8 cellular contexts compared by ENCODE assay signal in the genomic region with DNA sequence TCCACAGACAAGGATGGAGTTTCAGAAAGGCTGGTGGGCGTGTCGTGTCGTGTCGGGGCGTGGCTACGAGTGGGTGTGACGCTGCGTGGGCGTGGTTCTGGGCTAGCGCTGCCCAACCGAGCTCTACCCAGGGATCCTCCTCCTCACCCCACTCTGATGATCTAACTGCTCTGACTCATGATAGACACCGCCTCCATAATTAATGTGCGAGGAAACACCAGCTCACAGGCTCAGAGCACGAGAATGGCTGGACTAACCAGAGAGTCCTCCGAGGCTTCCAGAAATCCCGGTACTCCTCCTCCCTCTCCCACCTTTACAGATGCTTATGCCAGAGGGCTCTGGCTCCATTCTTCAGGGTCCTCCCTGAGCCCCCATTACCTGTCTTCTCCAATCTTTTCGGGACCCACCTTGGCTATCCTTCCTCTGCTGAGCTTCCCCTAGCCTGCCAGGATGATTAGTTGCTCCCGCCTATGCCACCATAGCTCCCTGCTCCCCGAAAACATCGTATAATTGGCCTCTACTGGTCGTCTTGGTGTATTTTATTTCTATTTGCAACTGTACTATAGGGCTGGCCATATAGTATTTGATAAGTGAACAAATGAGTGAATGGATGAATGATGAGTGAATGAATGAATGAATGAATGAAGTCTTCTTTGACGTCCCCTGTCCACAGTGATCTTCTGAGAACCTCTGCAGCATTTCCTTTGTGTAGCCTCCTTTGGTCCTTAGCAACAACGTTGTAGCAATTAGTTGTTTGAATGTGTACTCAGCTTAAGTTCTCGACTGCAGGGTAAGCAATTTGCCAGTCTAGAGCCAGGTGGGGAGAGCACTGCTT. TPM values are rescaled to one million over a fixed set of nuclear protein-coding genes. Genes with fewer than 3 reads are reported as not detected.
DNase-seq lines count a peak whose midpoint lies in the region; ATAC-seq and TF ChIP-seq lines count a peak whose summit lies in the region.

No MANE protein-coding gene starts in this region.

- H3K4me1 ChIP-seq in OCI-LY1 (ENCODE audit: insufficient read depth, low read length, severe bottlenecking): no peaks in the 10 kb centered on the region
- H3K4me1 ChIP-seq in esophagus squamous epithelium: peaks cover 0 to 10% (median 5%) of the 10 kb centered on the region in 3 donors

- H3K27ac ChIP-seq in OCI-LY1 (ENCODE audit: low read depth, low read length, poor library complexity, severe bottlenecking) (no peak overlapping the region), esophagus squamous epithelium (peak overlapping the region in 3 of 4 donors; percentile 17 to 57 (median 57))

- no peaks in the 10 kb centered on the region for H4K20me1 ChIP-seq in OCI-LY1 (ENCODE audit: insufficient read depth, low read length)

- H3K27me3 ChIP-seq in OCI-LY1 (ENCODE audit: insufficient read depth, low read length): 0 out of 2 replicates have a peak, but pooled peaks cover 3% of the 10 kb centered on the region
- H3K27me3 ChIP-seq in esophagus squamous epithelium: no peaks in the 10 kb centered on the region

- H3K4me3 Mint-ChIP-seq in stimulated activated effector memory CD8-positive, alpha-beta T cell treated with anti-CD3 and anti-CD28 coated beads, Interleukin-12 subunit alpha, Interleukin-12 subunit beta, amount 100 ng/mL, for 72 hours: peak overlapping the region; percentile 60

- H2AFZ ChIP-seq in OCI-LY1 (ENCODE audit: low read length): no peak overlapping the region

- no peaks in the 10 kb centered on the region for H3K79me2 ChIP-seq in OCI-LY1 (ENCODE audit: insufficient read depth, low read length)

- H3K9me3 Mint-ChIP-seq in stimulated activated effector memory CD8-positive, alpha-beta T cell treated with anti-CD3 and anti-CD28 coated beads, Interleukin-12 subunit alpha, Interleukin-12 subunit beta, amount 100 ng/mL, for 72 hours: no peaks in the 10 kb centered on the region

- peak overlapping the region; percentile 29 for H3K4me3 ChIP-seq in OCI-LY1 (ENCODE audit: low read depth, low read length, poor library complexity, severe bottlenecking)
- H3K4me3 ChIP-seq in esophagus squamous epithelium: no peak overlapping the region

- no peaks in the 10 kb centered on the region for H3F3A ChIP-seq in OCI-LY1 (ENCODE audit: insufficient read depth, low read length)

- H3K9me3 ChIP-seq in OCI-LY1 (ENCODE audit: low read length) (no peaks in the 10 kb centered on the region), esophagus squamous epithelium (no peaks in the 10 kb centered on the region)

- ATAC-seq in stimulated activated effector memory CD8-positive, alpha-beta T cell treated with anti-CD3 and anti-CD28 coated beads, Interleukin-12 subunit alpha, Interleukin-12 subunit beta, amount 100 ng/mL, for 72 hours: peak; percentile 97
- no peak for ATAC-seq in HG02623 (IDR thresholded peaks at IDR 0.05; ENCODE audit: unreplicated experiment)

- H3K4me2 ChIP-seq in OCI-LY1 (ENCODE audit: low read length): peak overlapping the region; percentile 42; the same call in 1 of the 2 replicates

- whole genome bisulfite sequencing in esophagus squamous epithelium, 2 donors: 25 to 27% methylated on average over 22 to 24 of the region's 24 CpGs

- DNase-seq in Caki2 (ENCODE audit: low read depth): peak; percentile 94
- peak; percentile 66 for DNase-seq in HS-5 (ENCODE audit: low read depth)
- peak; percentile 67 for DNase-seq in activated T-cell treated with anti-CD3 and anti-CD28 coated beads for 4 hours
- DNase-seq in esophagus squamous epithelium (lab: John Stamatoyannopoulos, UW): peak; percentile 12
- peak; percentile 50 for DNase-seq in myocyte (ENCODE audit: low read depth)
- DNase-seq in stimulated activated effector memory CD8-positive, alpha-beta T cell treated with anti-CD3 and anti-CD28 coated beads, Interleukin-12 subunit alpha, Interleukin-12 subunit beta, amount 100 ng/mL, for 72 hours (ENCODE audit: low spot score in 2 of 2): peak; percentile 73 to 85

- no peaks in the 10 kb centered on the region for H3K9me2 ChIP-seq in OCI-LY1 (ENCODE audit: low read depth, low read length)

- H3K9ac ChIP-seq in OCI-LY1 (ENCODE audit: low read length): no peak overlapping the region

- H3K36me3 Mint-ChIP-seq in stimulated activated effector memory CD8-positive, alpha-beta T cell treated with anti-CD3 and anti-CD28 coated beads, Interleukin-12 subunit alpha, Interleukin-12 subunit beta, amount 100 ng/mL, for 72 hours: no peaks in the 10 kb centered on the region

- intact Hi-C loops in esophagus squamous epithelium (cut with DNase I): no loop called here

- TF ChIP-seq CTCF in OCI-LY1 (IDR thresholded peaks at IDR 0.05; ENCODE audit: low read length) (no peak), esophagus squamous epithelium (IDR thresholded peaks at IDR 0.05) (no peak)

- TF ChIP-seq POLR2A in esophagus squamous epithelium (IDR thresholded peaks at IDR 0.05): peak in 1 of 4 donors; percentile 9

- in situ Hi-C loops in Caki2 (cut with HindIII; ENCODE audit: low pct_unique_long_range_greater_than_20kb, low sequenced_read_pairs): no loop called here

- H3K27ac Mint-ChIP-seq in stimulated activated effector memory CD8-positive, alpha-beta T cell treated with anti-CD3 and anti-CD28 coated beads, Interleukin-12 subunit alpha, Interleukin-12 subunit beta, amount 100 ng/mL, for 72 hours: peak overlapping the region; percentile 89

- H3K4me1 Mint-ChIP-seq in stimulated activated effector memory CD8-positive, alpha-beta T cell treated with anti-CD3 and anti-CD28 coated beads, Interleukin-12 subunit alpha, Interleukin-12 subunit beta, amount 100 ng/mL, for 72 hours: peaks cover 10% of the 10 kb centered on the region

- H3K36me3 ChIP-seq in OCI-LY1 (ENCODE audit: insufficient read depth, low read length): no peaks in the 10 kb centered on the region
- peaks cover 0 to 39% (median 0%) of the 10 kb centered on the region in 3 donors for H3K36me3 ChIP-seq in esophagus squamous epithelium

RNA-seq across cellular contexts. Expression of gene TMPRSS13, which starts 21.7 kb away (rescaled TPM):
- not detected in 2 replicates for total RNA-seq in Caki2 (2014; rRNA removed; shearing (Covaris generic); ENCODE audit: low replicate concordance)
- total RNA-seq in esophagus squamous epithelium (10 to 100 TPM; 11.1 to 31.7 (median 21.0) TPM), myocyte (not detected in 2 replicates)
- not detected for polyA plus RNA-seq in myocyte (2012)

RNA-seq across cellular contexts. Expression of gene FXYD6, which starts 31.0 kb away (rescaled TPM):
- total RNA-seq in Caki2 (2014; rRNA removed; shearing (Covaris generic); ENCODE audit: low replicate concordance): not detected in 2 replicates
- 10 to 100 TPM in 1 of 4 donors, 1 to 10 TPM in 2, under 1 TPM in 1; 0.61 to 27.7 (median 2.1) TPM for total RNA-seq in esophagus squamous epithelium
- 1.7 and 3.1 TPM in 2 replicates for total RNA-seq in myocyte
- 3.5 TPM for polyA plus RNA-seq in myocyte (2012)

Comparison
In these comparisons a context has a peak if more than half of its experiments do, and no peak if none do; other contexts are left out.
1. DNase-seq: peak in every context shown above with its lines; median percentile 94 in Caki2; 79 in stimulated activated effector memory CD8-positive, alpha-beta T cell treated with anti-CD3 and anti-CD28 coated beads, Interleukin-12 subunit alpha, Interleukin-12 subunit beta, amount 100 ng/mL, for 72 hours; 67 in activated T-cell treated with anti-CD3 and anti-CD28 coated beads for 4 hours; 66 in HS-5; 50 in myocyte; 12 in esophagus squamous epithelium.
2. RNA of gene TMPRSS13, which starts 21.7 kb away (total RNA-seq): 11.1 to 31.7 TPM in esophagus squamous epithelium; not detected in Caki2 and not detected in myocyte; every median in the first group is over 10 times any median in the second.